Comparison of ENCODE assay signal across 17 cellular contexts in genomic region chr22:39628563-39629080, GRCh38. TPM values are rescaled to one million over a fixed set of nuclear protein-coding genes. Genes with fewer than 3 reads are reported as not detected.
DNase-seq lines count a peak whose midpoint lies in the region; ATAC-seq and TF ChIP-seq lines count a peak whose summit lies in the region.
"Had no signal": no experiment of that assay in that cellular context is flagged by ENCODE, and none has a peak within 500 bp of the region (broad histone marks: within the 10 kb centered on the region; RNA-seq: fewer than 3 reads in every experiment).

No MANE protein-coding gene starts in this region.

- H2AK5ac ChIP-seq in neuronal stem cell (ENCODE audit: low read depth, low read length): peak overlapping the region; percentile 90

- peak overlapping the region; percentile 44 for H2BK5ac ChIP-seq in neuronal stem cell (ENCODE audit: low read length)

- H3K27me3 Mint-ChIP-seq in CD8-positive, alpha-beta T cell (ENCODE audit: low read depth): peaks cover 13% of the 10 kb centered on the region
- H3K27me3 Mint-ChIP-seq: CD4-positive, CD25-positive, alpha-beta regulatory T cell had no signal

- POLR2A ChIA-PET in CD8-positive, alpha-beta T cell (lab: Charles Lee): no interaction called here

- H3K9me3 ChIP-seq in heart left ventricle (peaks cover 0 to 2% (median 0%) of the 10 kb centered on the region in 12 donors), neuronal stem cell (replicated peaks in 1 of 2; ENCODE audit: control insufficient read depth in 2 of 2, insufficient read depth in 1 of 2, low read depth in 1 of 2, low read length in 2 of 2) (peaks cover 0 to 5% of the 10 kb centered on the region in 2 donors), aorta (ENCODE audit: control insufficient read depth, low read length) (no peaks in the 10 kb centered on the region)
- H3K9me3 ChIP-seq in CD8-positive, alpha-beta T cell (ENCODE audit: low read length): no peaks in the 10 kb centered on the region
- H3K9me3 ChIP-seq: Caco-2 had no signal

- WGBS in heart left ventricle, 4 donors: 82 to 90% (median 85%) methylated on average over 7 to 12 of the region's 12 CpGs
- WGBS in neuronal stem cell (ENCODE audit: extremely low coverage in 2 of 2, insufficient read length in 2 of 2, insufficient replicate concordance in 1 of 2), 2 donors: no CpG with 5 or more reads among the region's 12 CpGs
- 72 to 80% methylated on average over 12 of the region's 12 CpGs for WGBS in aorta, 2 donors

- no peak overlapping the region for H3K4me3 Mint-ChIP-seq in CD8-positive, alpha-beta T cell
- H3K4me3 Mint-ChIP-seq: CD4-positive, CD25-positive, alpha-beta regulatory T cell; GM23338; HFFc6 had no signal

- peaks cover 2% of the 10 kb centered on the region for H3K4me1 Mint-ChIP-seq in CD8-positive, alpha-beta T cell (ENCODE audit: low read depth)

- H2BK12ac ChIP-seq in neuronal stem cell (ENCODE audit: low read length): peak overlapping the region; percentile 46

- CTCF ChIA-PET in CD8-positive, alpha-beta T cell (lab: Charles Lee): no interaction called here

- ATAC-seq in Right ventricle myocardium inferior: no peak
- no peak for ATAC-seq in heart left ventricle
- ATAC-seq in aorta (ENCODE audit: low FRiP score): peak; percentile 19
- no peak for ATAC-seq in GM19351 (IDR thresholded peaks at IDR 0.05; ENCODE audit: unreplicated experiment)
- no peak for ATAC-seq in CD8-positive, alpha-beta T cell
- ATAC-seq: GM23338, HCT116 had no signal

- H3K27me3 ChIP-seq in heart left ventricle: peaks cover 5 to 71% (median 21%) of the 10 kb centered on the region in 9 donors
- H3K27me3 ChIP-seq in neuronal stem cell (ENCODE audit: control insufficient read depth in 3 of 3, insufficient read depth in 3 of 3, low read depth in 1 of 3, low read length in 3 of 3): peaks cover 0 to 45% (median 9%) of the 10 kb centered on the region in 3 experiments
- H3K27me3 ChIP-seq in aorta (ENCODE audit: control insufficient read depth in 1 of 2, insufficient read depth in 2 of 2, low read length in 1 of 2): no peaks in the 10 kb centered on the region
- H3K27me3 ChIP-seq in CD8-positive, alpha-beta T cell (ENCODE audit: insufficient read depth, low read length): no peaks in the 10 kb centered on the region

- no peak overlapping the region for H2AFZ ChIP-seq in neuronal stem cell (ENCODE audit: low read length)
- H2AFZ ChIP-seq: GM23338 had no signal

- peak overlapping the region; percentile 65 for H3K14ac ChIP-seq in neuronal stem cell (ENCODE audit: low read length)

- DNase-seq in Right ventricle myocardium inferior (ENCODE audit: missing footprints) (peak; percentile 54), heart left ventricle (no peak), cerebellar cortex (ENCODE audit: low spot score) (peak; percentile 65), neuronal stem cell (ENCODE audit: low spot score) (no peak), aorta (no peak), SW 1271 (lab: John Stamatoyannopoulos, UW) (no peak)
- no peak for DNase-seq in CD8-positive, alpha-beta T cell
- DNase-seq: 8988T; Caco-2; CD4-positive, CD25-positive, alpha-beta regulatory T cell; GDM1; HFFc6; IMR-90 had no signal

- no peak overlapping the region for H3K9ac ChIP-seq in neuronal stem cell (ENCODE audit: low read depth, low read length, poor library complexity)

- H3K9me3 Mint-ChIP-seq in CD8-positive, alpha-beta T cell: no peaks in the 10 kb centered on the region
- H3K9me3 Mint-ChIP-seq: CD4-positive, CD25-positive, alpha-beta regulatory T cell; GM23338; HFFc6 had no signal

- H3K23ac ChIP-seq in neuronal stem cell (ENCODE audit: low read depth, low read length, poor library complexity): peak overlapping the region; percentile 69

- intact Hi-C loops in Right ventricle myocardium inferior (cut with DNase I) (no loop called here), heart left ventricle (cut with DNase I) (loop anchor here in 1 of 10 donors (10.0 kb wide), 1 partner anchor 396 kb away; no protein-coding TSS in a partner anchor), aorta (cut with DNase I) (no loop called here)
- intact Hi-C loops in CD8-positive, alpha-beta T cell (cut with DNase I, micrococcal nuclease): no loop called here

- H2BK120ac ChIP-seq in neuronal stem cell (ENCODE audit: low read depth, low read length): no peak overlapping the region

- no peak overlapping the region for H4K91ac ChIP-seq in neuronal stem cell (ENCODE audit: low read depth, low read length, poor library complexity)

- no peak overlapping the region for H3K4ac ChIP-seq in neuronal stem cell (ENCODE audit: low read length)

- peak overlapping the region; percentile 95 for H2BK15ac ChIP-seq in neuronal stem cell (ENCODE audit: low read length)

- H3K18ac ChIP-seq in neuronal stem cell (ENCODE audit: low read length): peak overlapping the region; percentile 49

- H3K79me1 ChIP-seq in neuronal stem cell (ENCODE audit: low read depth, low read length): no peaks in the 10 kb centered on the region

- H3K4me3 ChIP-seq in heart left ventricle (no peak overlapping the region), neuronal stem cell (ENCODE audit: low read length in 2 of 2) (no peak overlapping the region), aorta (ENCODE audit: low read length in 2 of 2) (no peak overlapping the region)
- H3K4me3 ChIP-seq in CD8-positive, alpha-beta T cell (ENCODE audit: low read depth, low read length): no peak overlapping the region
- H3K4me3 ChIP-seq: GM23338 had no signal

- no peak overlapping the region for H3K4me2 ChIP-seq in neuronal stem cell (ENCODE audit: insufficient read depth, low read length, poor library complexity, severe bottlenecking)
- H3K4me2 ChIP-seq: GM23338 had no signal

- H3K36me3 Mint-ChIP-seq in CD8-positive, alpha-beta T cell: no peaks in the 10 kb centered on the region
- H3K36me3 Mint-ChIP-seq: CD4-positive, CD25-positive, alpha-beta regulatory T cell had no signal

- H3K27ac Mint-ChIP-seq in CD8-positive, alpha-beta T cell: no peak overlapping the region
- H3K27ac Mint-ChIP-seq: GM23338, HFFc6 had no signal

- H4K8ac ChIP-seq in neuronal stem cell (ENCODE audit: low read depth, low read length): no peak overlapping the region

- TF ChIP-seq POLR2A in heart left ventricle (IDR thresholded peaks at IDR 0.05): no peak

- H3K27ac ChIP-seq in heart left ventricle (no peak overlapping the region), neuronal stem cell (replicated peaks; ENCODE audit: low read length) (no peak overlapping the region), aorta (ENCODE audit: low read depth in 1 of 2, low read length in 2 of 2) (no peak overlapping the region)
- H3K27ac ChIP-seq in CD8-positive, alpha-beta T cell (ENCODE audit: low read depth, low read length): no peak overlapping the region

- H3K4me1 ChIP-seq in heart left ventricle (no peaks in the 10 kb centered on the region), neuronal stem cell (ENCODE audit: control insufficient read depth in 2 of 2, insufficient read depth in 1 of 2, low read depth in 1 of 2, low read length in 2 of 2) (peaks cover 0 to 23% of the 10 kb centered on the region in 2 donors), aorta (ENCODE audit: control insufficient read depth in 1 of 2, insufficient read depth in 2 of 2, low read length in 2 of 2) (no peaks in the 10 kb centered on the region)
- no peaks in the 10 kb centered on the region for H3K4me1 ChIP-seq in CD8-positive, alpha-beta T cell (ENCODE audit: insufficient read depth, low read length)
- H3K4me1 ChIP-seq: Caco-2 had no signal

- H3K36me3 ChIP-seq in heart left ventricle (no peaks in the 10 kb centered on the region), neuronal stem cell (replicated peaks in 1 of 2; ENCODE audit: control insufficient read depth in 2 of 2, insufficient read depth in 2 of 2, low read length in 2 of 2) (no peaks in the 10 kb centered on the region), aorta (ENCODE audit: control insufficient read depth in 1 of 2, insufficient read depth in 2 of 2, low read length in 1 of 2) (no peaks in the 10 kb centered on the region)
- no peaks in the 10 kb centered on the region for H3K36me3 ChIP-seq in CD8-positive, alpha-beta T cell (ENCODE audit: insufficient read depth, low read length)

- TF ChIP-seq CTCF in heart left ventricle (IDR thresholded peaks at IDR 0.05): no peak
- TF ChIP-seq CTCF in CD8-positive, alpha-beta T cell (IDR thresholded peaks at IDR 0.05): no peak

RNA-seq across cellular contexts. Expression of gene CACNA1I, which starts 58.1 kb away (rescaled TPM):
- not detected for total RNA-seq in Right ventricle myocardium inferior
- under 1 TPM in 3 of 9 donors, not detected in 6; 0.02 to 0.07 (median 0.04) TPM for total RNA-seq in heart left ventricle
- under 1 TPM; 0.01 to 0.04 TPM for polyA plus RNA-seq in heart left ventricle
- polyA plus RNA-seq in neuronal stem cell (2013, experiment 1 of 2): 0.21 TPM
- 0.18 TPM for polyA plus RNA-seq in neuronal stem cell (2013, experiment 2 of 2)
- under 1 TPM; 0.16 to 0.33 TPM for total RNA-seq in aorta
- not detected for polyA plus RNA-seq in aorta
- 1 to 10 TPM; 5.5 to 5.9 TPM for total RNA-seq in CD8-positive, alpha-beta T cell
- total RNA-seq: Caco-2, HFFc6 had no signal
- polyA plus RNA-seq: AG04450 had no signal

Comparison
In these comparisons a context has a peak if more than half of its experiments do, and no peak if none do; other contexts are left out.
1. DNase-seq: peak in Right ventricle myocardium inferior (single experiment) and cerebellar cortex (single experiment); none in heart left ventricle (0 of 5), neuronal stem cell (single experiment), aorta (0 of 2), SW 1271 (0 of 2) and CD8-positive, alpha-beta T cell (0 of 7).